Comparison of ENCODE assay signal across 1 cellular context in the genomic region with DNA sequence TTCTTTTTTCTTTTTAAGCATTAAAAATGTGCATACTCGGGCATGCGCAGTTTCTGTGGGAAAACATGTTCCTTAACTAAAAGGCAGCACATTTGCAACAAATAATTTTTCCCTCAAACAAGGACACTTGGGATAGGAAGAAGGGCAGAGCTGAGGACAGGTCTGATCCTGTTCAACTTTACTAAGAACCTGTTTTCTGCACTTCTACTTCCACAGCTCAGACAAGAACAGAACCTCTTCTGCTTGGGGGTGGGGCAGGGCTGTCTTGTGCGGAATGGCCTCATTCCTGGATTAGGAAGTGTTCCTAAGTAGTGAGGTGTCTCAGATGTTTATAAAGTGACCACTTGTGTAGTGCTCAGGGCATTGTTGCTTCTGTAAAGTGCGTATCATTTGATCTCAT.
TF ChIP-seq lines count a peak whose summit lies in the region.

No MANE protein-coding gene starts in this region.

TF ChIP-seq in HepG2, 621 proteins besides CTCF, POLR2A, EP300 and RAD21:
- TF ChIP-seq HNRNPK (IDR thresholded peaks at IDR 0.05; ENCODE audit: low read depth, low read length, poor library complexity, severe bottlenecking), result no peak
- TF ChIP-seq TCF7L2 (IDR thresholded peaks at IDR 0.05; ENCODE audit: low read depth, low read length), result no peak
- TF ChIP-seq, protein P1, sequence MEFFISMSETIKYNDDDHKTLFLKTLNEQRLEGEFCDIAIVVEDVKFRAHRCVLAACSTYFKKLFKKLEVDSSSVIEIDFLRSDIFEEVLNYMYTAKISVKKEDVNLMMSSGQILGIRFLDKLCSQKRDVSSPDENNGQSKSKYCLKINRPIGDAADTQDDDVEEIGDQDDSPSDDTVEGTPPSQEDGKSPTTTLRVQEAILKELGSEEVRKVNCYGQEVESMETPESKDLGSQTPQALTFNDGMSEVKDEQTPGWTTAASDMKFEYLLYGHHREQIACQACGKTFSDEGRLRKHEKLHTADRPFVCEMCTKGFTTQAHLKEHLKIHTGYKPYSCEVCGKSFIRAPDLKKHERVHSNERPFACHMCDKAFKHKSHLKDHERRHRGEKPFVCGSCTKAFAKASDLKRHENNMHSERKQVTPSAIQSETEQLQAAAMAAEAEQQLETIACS (CRISPR knock-in tag; IDR thresholded peaks at IDR 0.05), result no peak
- no peak for TF ChIP-seq SP4 (CRISPR knock-in tag; IDR thresholded peaks at IDR 0.05)
- TF ChIP-seq MAFK (conservative IDR thresholded peaks at IDR 0.05 in 1 of 2, IDR thresholded peaks at IDR 0.05 in 1 of 2; ENCODE audit: low read length in 2 of 2), result no peak
- no peak for TF ChIP-seq SMAD9 (CRISPR knock-in tag; IDR thresholded peaks at IDR 0.05)
- no peak for TF ChIP-seq ZNF350 (CRISPR knock-in tag; IDR thresholded peaks at IDR 0.05; ENCODE audit: borderline replicate concordance, low read depth)
- TF ChIP-seq ZNF543 (CRISPR knock-in tag; IDR thresholded peaks at IDR 0.05), result no peak
- TF ChIP-seq, protein P2, sequence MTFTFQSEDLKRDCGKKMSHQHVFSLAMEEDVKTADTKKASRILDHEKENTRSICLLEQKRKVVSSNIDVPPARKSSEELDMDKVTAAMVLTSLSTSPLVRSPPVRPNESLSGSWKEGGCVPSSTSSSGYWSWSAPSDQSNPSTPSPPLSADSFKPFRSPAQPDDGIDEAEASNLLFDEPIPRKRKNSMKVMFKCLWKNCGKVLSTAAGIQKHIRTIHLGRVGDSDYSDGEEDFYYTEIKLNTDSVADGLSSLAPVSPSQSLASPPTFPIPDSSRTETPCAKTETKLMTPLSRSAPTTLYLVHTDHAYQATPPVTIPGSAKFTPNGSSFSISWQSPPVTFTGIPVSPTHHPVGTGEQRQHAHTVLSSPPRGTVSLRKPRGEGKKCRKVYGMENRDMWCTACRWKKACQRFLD (CRISPR knock-in tag; IDR thresholded peaks at IDR 0.05; ENCODE audit: borderline replicate concordance), result no peak
- no peak for TF ChIP-seq ZSCAN21 (CRISPR knock-in tag; IDR thresholded peaks at IDR 0.05; ENCODE audit: borderline replicate concordance)
- TF ChIP-seq FOXC1 (CRISPR knock-in tag; IDR thresholded peaks at IDR 0.05; ENCODE audit: borderline replicate concordance), result no peak
- TF ChIP-seq, protein P3, sequence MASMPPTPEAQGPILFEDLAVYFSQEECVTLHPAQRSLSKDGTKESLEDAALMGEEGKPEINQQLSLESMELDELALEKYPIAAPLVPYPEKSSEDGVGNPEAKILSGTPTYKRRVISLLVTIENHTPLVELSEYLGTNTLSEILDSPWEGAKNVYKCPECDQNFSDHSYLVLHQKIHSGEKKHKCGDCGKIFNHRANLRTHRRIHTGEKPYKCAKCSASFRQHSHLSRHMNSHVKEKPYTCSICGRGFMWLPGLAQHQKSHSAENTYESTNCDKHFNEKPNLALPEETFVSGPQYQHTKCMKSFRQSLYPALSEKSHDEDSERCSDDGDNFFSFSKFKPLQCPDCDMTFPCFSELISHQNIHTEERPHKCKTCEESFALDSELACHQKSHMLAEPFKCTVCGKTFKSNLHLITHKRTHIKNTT (CRISPR knock-in tag; IDR thresholded peaks at IDR 0.05), result no peak
- TF ChIP-seq, protein P4, sequence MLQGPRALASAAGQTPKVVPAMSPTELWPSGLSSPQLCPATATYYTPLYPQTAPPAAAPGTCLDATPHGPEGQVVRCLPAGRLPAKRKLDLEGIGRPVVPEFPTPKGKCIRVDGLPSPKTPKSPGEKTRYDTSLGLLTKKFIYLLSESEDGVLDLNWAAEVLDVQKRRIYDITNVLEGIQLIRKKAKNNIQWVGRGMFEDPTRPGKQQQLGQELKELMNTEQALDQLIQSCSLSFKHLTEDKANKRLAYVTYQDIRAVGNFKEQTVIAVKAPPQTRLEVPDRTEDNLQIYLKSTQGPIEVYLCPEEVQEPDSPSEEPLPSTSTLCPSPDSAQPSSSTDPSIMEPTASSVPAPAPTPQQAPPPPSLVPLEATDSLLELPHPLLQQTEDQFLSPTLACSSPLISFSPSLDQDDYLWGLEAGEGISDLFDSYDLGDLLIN (CRISPR knock-in tag; IDR thresholded peaks at IDR 0.05; ENCODE audit: borderline replicate concordance), result no peak
- TF ChIP-seq TCF12 (IDR thresholded peaks at IDR 0.05), result no peak
- no peak for TF ChIP-seq TCF12 (CRISPR knock-in tag; IDR thresholded peaks at IDR 0.05)
- no peak for TF ChIP-seq ZNF263 (CRISPR knock-in tag; IDR thresholded peaks at IDR 0.05)
- no peak for TF ChIP-seq CBX5 (CRISPR knock-in tag; IDR thresholded peaks at IDR 0.05; ENCODE audit: borderline replicate concordance)
- no peak for TF ChIP-seq ZBTB7B (CRISPR knock-in tag; IDR thresholded peaks at IDR 0.05)
- TF ChIP-seq FOSL2 (CRISPR knock-in tag; IDR thresholded peaks at IDR 0.05), result no peak
- no peak for TF ChIP-seq KDM4B (CRISPR knock-in tag; IDR thresholded peaks at IDR 0.05)
